Comparison of ENCODE assay signal across 15 cellular contexts in the genomic region with DNA sequence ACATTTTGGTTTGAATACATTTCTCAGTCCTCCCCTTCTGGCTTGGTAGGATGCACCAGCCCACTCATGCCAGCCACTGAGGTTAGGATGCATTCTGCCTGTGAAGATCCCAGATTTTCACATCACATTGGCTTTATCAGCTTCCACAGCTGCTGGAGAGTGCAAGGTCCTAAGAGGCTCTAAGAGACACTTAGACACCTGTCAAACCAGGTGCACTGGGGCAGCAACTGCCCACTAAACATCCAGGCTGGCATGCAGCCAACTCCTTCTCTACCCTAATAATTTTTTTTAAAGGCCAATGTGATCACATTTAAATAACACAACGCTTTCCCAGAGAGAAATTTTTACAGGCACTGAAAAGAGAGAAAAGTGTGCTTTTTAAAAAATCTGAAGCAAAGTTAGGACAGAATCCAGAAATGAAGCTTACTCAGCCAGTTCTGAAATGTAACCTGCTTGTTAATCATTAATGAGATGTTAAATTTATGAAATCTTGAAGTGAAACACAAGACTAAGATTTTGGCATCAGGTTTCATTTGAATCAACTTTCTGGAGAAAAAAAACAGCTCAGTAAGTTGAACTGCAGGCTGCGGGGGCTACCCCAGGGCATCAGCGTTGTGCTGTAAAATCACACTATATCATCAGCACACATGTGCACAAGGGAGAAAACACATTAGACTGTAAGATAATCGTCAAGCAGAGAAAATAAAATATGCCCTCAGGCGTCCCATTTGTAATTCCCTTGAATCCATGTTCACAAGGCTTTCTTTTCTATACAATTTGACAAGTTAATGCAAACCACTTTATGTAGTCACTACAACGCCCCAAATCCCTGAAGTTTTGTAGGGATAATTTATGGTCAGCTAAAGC.
DNase-seq lines count a peak whose midpoint lies in the region; ATAC-seq and TF ChIP-seq lines count a peak whose summit lies in the region.
"Had no signal": no experiment of that assay in that cellular context is flagged by ENCODE, and none has a peak within 500 bp of the region (broad histone marks: within the 10 kb centered on the region; RNA-seq: fewer than 3 reads in every experiment).

No MANE protein-coding gene starts in this region.

- H3K4me3 ChIP-seq in lower lobe of right lung (no peak overlapping the region), uterus (no peak overlapping the region)
- H3K4me3 ChIP-seq: colonic mucosa had no signal

- ATAC-seq in lower lobe of right lung (peak; percentile 46 to 49), GM19035 (IDR thresholded peaks at IDR 0.05; ENCODE audit: unreplicated experiment) (no peak), HG02840 (IDR thresholded peaks at IDR 0.05; ENCODE audit: low FRiP score, unreplicated experiment) (no peak)

- no peak overlapping the region for H3K4me3 Mint-ChIP-seq in mesothelial cell of epicardium
- H3K4me3 Mint-ChIP-seq: B cell had no signal

- peaks cover 16% of the 10 kb centered on the region for H3K4me1 Mint-ChIP-seq in mesothelial cell of epicardium
- H3K4me1 Mint-ChIP-seq: B cell had no signal

- H3K27ac ChIP-seq in lower lobe of right lung (no peak overlapping the region), uterus (no peak overlapping the region)
- H3K27ac ChIP-seq: colonic mucosa had no signal

- H3K27me3 Mint-ChIP-seq in mesothelial cell of epicardium (ENCODE audit: low read depth): peaks cover 27% of the 10 kb centered on the region
- H3K27me3 Mint-ChIP-seq: B cell had no signal

- no peak overlapping the region for H3K27ac Mint-ChIP-seq in mesothelial cell of epicardium
- H3K27ac Mint-ChIP-seq: B cell had no signal

- H3K4me1 ChIP-seq in lower lobe of right lung (no peaks in the 10 kb centered on the region), uterus (no peaks in the 10 kb centered on the region)
- H3K4me1 ChIP-seq: colonic mucosa had no signal

- no peaks in the 10 kb centered on the region for H3K27me3 ChIP-seq in lower lobe of right lung (ENCODE audit: low read depth)
- no peaks in the 10 kb centered on the region for H3K27me3 ChIP-seq in uterus
- H3K27me3 ChIP-seq: colonic mucosa had no signal

- DNase-seq in DMS53 treated with DMSO at 0.1 percent for 48 hours (lab: John Stamatoyannopoulos, UW; ENCODE audit: unreplicated experiment): peak; percentile 70
- DNase-seq in NCI-H128 (lab: John Stamatoyannopoulos, UW; ENCODE audit: unreplicated experiment): peak; percentile 92
- peak; percentile 85 for DNase-seq in NCI-H82 (lab: John Stamatoyannopoulos, UW)
- DNase-seq in lower lobe of right lung: peak; percentile 44
- DNase-seq in uterus: no peak
- no peak for DNase-seq in mesothelial cell of epicardium (ENCODE audit: low spot score in 2 of 2, unreplicated experiment in 2 of 2)
- DNase-seq: activated T-cell treated with anti-CD3 and anti-CD28 coated beads, Interleukin-2, amount 50 U/mL, for 48 hours; amygdala; colonic mucosa; stimulated activated CD4-positive, alpha-beta T cell treated with anti-CD3 and anti-CD28 coated beads, Interleukin-4, amount 100 ng/mL, for 1 hour; stimulated activated naive CD4-positive, alpha-beta T cell treated with Interleukin-2 at 50 U/mL for 16 hours; SW 1271 had no signal

- H3K36me3 ChIP-seq in lower lobe of right lung (no peaks in the 10 kb centered on the region), uterus (no peaks in the 10 kb centered on the region)
- H3K36me3 ChIP-seq: colonic mucosa had no signal

- no peaks in the 10 kb centered on the region for H3K36me3 Mint-ChIP-seq in mesothelial cell of epicardium

- H3K9me3 ChIP-seq in lower lobe of right lung: no peaks in the 10 kb centered on the region
- H3K9me3 ChIP-seq in uterus: no peaks in the 10 kb centered on the region
- H3K9me3 ChIP-seq: colonic mucosa had no signal

- intact Hi-C loops in lower lobe of right lung (cut with DNase I): no loop called here
- intact Hi-C loops in uterus (cut with DNase I; ENCODE audit: low total_unique reads): no loop called here

- no peaks in the 10 kb centered on the region for H3K9me3 Mint-ChIP-seq in mesothelial cell of epicardium

- TF ChIP-seq POLR2A in uterus (IDR thresholded peaks at IDR 0.05): no peak

- no peak for TF ChIP-seq CTCF in lower lobe of right lung (IDR thresholded peaks at IDR 0.05)
- TF ChIP-seq CTCF in uterus (IDR thresholded peaks at IDR 0.05): no peak
- no peak for TF ChIP-seq CTCF in mesothelial cell of epicardium (IDR thresholded peaks at IDR 0.05; ENCODE audit: unreplicated experiment)

Comparison
In these comparisons a context has a peak if more than half of its experiments do, and no peak if none do; other contexts are left out.
1. DNase-seq: peak in DMS53 treated with DMSO at 0.1 percent for 48 hours (single experiment), NCI-H128 (single experiment), NCI-H82 (single experiment) and lower lobe of right lung (single experiment); none in uterus (0 of 2) and mesothelial cell of epicardium (0 of 2).
2. ATAC-seq: peak in lower lobe of right lung (2 of 2); none in GM19035 (single experiment) and HG02840 (single experiment).